In genomic region chr2:108621087-108621559, GRCh38 we compare ENCODE assay signal across 8 cellular contexts.
A peak's percentile ranks its signal among the peaks of the same experiment; 100 is the strongest.
DNase-seq lines count a peak whose midpoint lies in the region; ATAC-seq, FAIRE-seq and TF ChIP-seq lines count a peak whose summit lies in the region.

No MANE protein-coding gene starts in this region.

- peak; percentile 92 for ATAC-seq in WTC11

- intact Hi-C loops in stomach (cut with DNase I; ENCODE audit: low total_unique reads), result no loop called here

- H3K4me1 ChIP-seq in HEK293 (ENCODE audit: control insufficient read depth, insufficient read depth, low read length), result peaks cover 32% of the 10 kb centered on the region
- H3K4me1 ChIP-seq in mucosa of rectum (ENCODE audit: control insufficient read depth in 2 of 2, insufficient read depth in 2 of 2, low read length in 2 of 2), result peaks cover 11 to 13% of the 10 kb centered on the region in 2 donors
- peaks cover 41 to 100% (median 79%) of the 10 kb centered on the region in 4 donors for H3K4me1 ChIP-seq in stomach

- H3K9me3 ChIP-seq in HEK293 (ENCODE audit: control insufficient read depth, insufficient read depth, low read depth, low read length), result no peaks in the 10 kb centered on the region
- no peaks in the 10 kb centered on the region for H3K9me3 ChIP-seq in mucosa of rectum (ENCODE audit: control insufficient read depth in 2 of 2, low read length in 2 of 2)
- H3K9me3 ChIP-seq in stomach, result no peaks in the 10 kb centered on the region

- H3K9me3 Mint-ChIP-seq in WTC11, result no peaks in the 10 kb centered on the region

- DNase-seq in GM12892 (ENCODE audit: insufficient read length) (no peak), NB4 (ENCODE audit: low read depth) (peak; percentile 66), WTC11 (ENCODE audit: low spot score) (peak; percentile 37), choroid plexus epithelial cell (ENCODE audit: low read depth) (peak; percentile 39), stomach (peak; percentile 71), NCI-H526 treated with DMSO at 0.1 percent for 48 hours (lab: John Stamatoyannopoulos, UW) (no peak)

- H3K27ac ChIP-seq in HEK293 (ENCODE audit: extremely low read depth, low read depth, low read length) (peak overlapping the region; percentile 12; the same call in 1 of the 2 replicates), mucosa of rectum (ENCODE audit: low read depth in 2 of 2, low read length in 2 of 2) (peak overlapping the region; percentile 57 to 62), stomach (peak overlapping the region; percentile 73 to 85 (median 80))

- peak overlapping the region; percentile 99 for H3K27ac Mint-ChIP-seq in WTC11

- POLR2A ChIA-PET in HEK293 (lab: Yijun Ruan, JAX), result interaction anchor here (0.7 to 1.8 kb wide), 3 partner anchors 10 to 173 kb away, joined by 3 to 5 read pairs (median 3); partner anchors contain the start of gene GCC2
- POLR2A ChIA-PET in WTC11 (lab: Charles Lee), result interaction anchor here (0.9 to 1.6 kb wide), 3 partner anchors 8 to 15 kb away, joined by 3 to 7 read pairs (median 3); no protein-coding TSS in a partner anchor

- FAIRE-seq in GM12892 (lab: Jason Lieb, UNC), result peak; percentile 94

- CTCF ChIA-PET in HEK293 (lab: Yijun Ruan, JAX), result interaction anchor here (0.7 to 9.2 kb wide), 2 partner anchors 15 to 86 kb away, joined by 4 to 98 read pairs; no protein-coding TSS in a partner anchor
- CTCF ChIA-PET in WTC11 (lab: Charles Lee), result interaction anchor here (1.2 to 1.6 kb wide), 4 partner anchors 13 to 37 kb away, joined by 3 to 34 read pairs (median 4); no protein-coding TSS in a partner anchor

- peak overlapping the region; percentile 71 for H3K4me3 Mint-ChIP-seq in WTC11

- H3K4me1 Mint-ChIP-seq in WTC11, result peaks cover 72% of the 10 kb centered on the region

- no peaks in the 10 kb centered on the region for H3K36me3 Mint-ChIP-seq in WTC11

- TF ChIP-seq POLR2A in GM12892 (IDR thresholded peaks at IDR 0.05; ENCODE audit: low read depth, low read length), result no peak
- no peak for TF ChIP-seq POLR2A in NB4 (IDR thresholded peaks at IDR 0.05; ENCODE audit: extremely low read depth, insufficient read length)
- no peak for TF ChIP-seq POLR2A in stomach (IDR thresholded peaks at IDR 0.05)

- peak overlapping the region in 1 of 2 donors; percentile 36 for H3K9ac ChIP-seq in mucosa of rectum (ENCODE audit: low read depth in 1 of 2, low read length in 2 of 2)

- H3K27me3 ChIP-seq in mucosa of rectum (ENCODE audit: control insufficient read depth in 2 of 2, insufficient read depth in 2 of 2, low read length in 2 of 2) (no peaks in the 10 kb centered on the region), stomach (no peaks in the 10 kb centered on the region)

- TF ChIP-seq EP300 in stomach (IDR thresholded peaks at IDR 0.05), result no peak

- H3K36me3 ChIP-seq in HEK293 (ENCODE audit: control insufficient read depth in 2 of 2, insufficient read depth in 1 of 2, low read length in 2 of 2) (no peaks in the 10 kb centered on the region), mucosa of rectum (ENCODE audit: control insufficient read depth in 2 of 2, insufficient read depth in 2 of 2, low read length in 2 of 2) (no peaks in the 10 kb centered on the region), stomach (no peaks in the 10 kb centered on the region)

- 11 to 31% (median 18%) methylated on average over 8 of the region's 8 CpGs for WGBS in stomach, 5 donors

- H3K4me3 ChIP-seq in HEK293 (ENCODE audit: low read depth, low read length) (no peak overlapping the region; the same call in 1 of the 2 replicates), NB4 (ENCODE audit: low read depth, low read length) (no peak overlapping the region), choroid plexus epithelial cell (ENCODE audit: low read depth, low read length) (no peak overlapping the region), mucosa of rectum (ENCODE audit: low read length in 2 of 2) (peak overlapping the region; percentile 47 to 61), stomach (peak overlapping the region in 3 of 4 donors; percentile 18 to 29 (median 23))

- TF ChIP-seq CTCF in HEK293 (tag by site-specific recombination; IDR thresholded peaks at IDR 0.05) (no peak), NB4 (IDR thresholded peaks at IDR 0.05; ENCODE audit: low read depth, low read length) (no peak), WTC11 (IDR thresholded peaks at IDR 0.05) (no peak), choroid plexus epithelial cell (conservative IDR thresholded peaks at IDR 0.05; ENCODE audit: low read depth, low read length) (no peak), stomach (IDR thresholded peaks at IDR 0.05) (no peak)

- no peaks in the 10 kb centered on the region for H3K27me3 Mint-ChIP-seq in WTC11 (ENCODE audit: low read depth)

TF ChIP-seq in HEK293, 187 proteins besides CTCF, POLR2A, EP300 and RAD21 (continues in another document):
- TF ChIP-seq MZF1 (tag by site-specific recombination; IDR thresholded peaks at IDR 0.05; ENCODE audit: borderline replicate concordance) (peak; percentile 25; the same call in 1 of the 2 replicates), ZBTB48 (tag by site-specific recombination; IDR thresholded peaks at IDR 0.05) (0 out of 2 replicates have a peak, but pooled peaks have one; percentile 38), ZBTB17 (tag by site-specific recombination; IDR thresholded peaks at IDR 0.05) (peak; percentile 76), ZEB2 (tag by site-specific recombination; IDR thresholded peaks at IDR 0.05) (no peak), ZNF600 (tag by site-specific recombination; IDR thresholded peaks at IDR 0.05) (peak; percentile 40; the same call in 1 of the 2 replicates), ZNF335 (tag by site-specific recombination; conservative IDR thresholded peaks at IDR 0.05) (0 out of 2 replicates have a peak, but pooled peaks have one; percentile 7), TRIM28 (IDR thresholded peaks at IDR 0.05; ENCODE audit: borderline replicate concordance, low read length) (peak; percentile 71), ZBTB20 (tag by site-specific recombination; IDR thresholded peaks at IDR 0.05) (0 out of 2 replicates have a peak, but pooled peaks have one; percentile 41)
- TF ChIP-seq, protein P1, sequence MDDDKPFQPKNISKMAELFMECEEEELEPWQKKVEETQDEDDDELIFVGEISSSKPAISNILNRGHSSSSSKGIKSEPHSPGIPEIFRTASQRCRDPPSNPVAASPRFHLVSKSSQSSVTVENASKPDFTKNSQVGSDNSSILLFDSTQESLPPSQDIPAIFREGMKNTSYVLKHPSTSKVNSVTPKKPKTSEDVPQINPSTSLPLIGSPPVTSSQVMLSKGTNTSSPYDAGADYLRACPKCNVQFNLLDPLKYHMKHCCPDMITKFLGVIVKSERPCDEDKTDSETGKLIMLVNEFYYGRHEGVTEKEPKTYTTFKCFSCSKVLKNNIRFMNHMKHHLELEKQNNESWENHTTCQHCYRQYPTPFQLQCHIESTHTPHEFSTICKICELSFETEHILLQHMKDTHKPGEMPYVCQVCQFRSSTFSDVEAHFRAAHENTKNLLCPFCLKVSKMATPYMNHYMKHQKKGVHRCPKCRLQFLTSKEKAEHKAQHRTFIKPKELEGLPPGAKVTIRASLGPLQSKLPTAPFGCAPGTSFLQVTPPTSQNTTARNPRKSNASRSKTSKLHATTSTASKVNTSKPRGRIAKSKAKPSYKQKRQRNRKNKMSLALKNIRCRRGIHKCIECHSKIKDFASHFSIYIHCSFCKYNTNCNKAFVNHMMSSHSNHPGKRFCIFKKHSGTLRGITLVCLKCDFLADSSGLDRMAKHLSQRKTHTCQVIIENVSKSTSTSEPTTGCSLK (tag by site-specific recombination; IDR thresholded peaks at IDR 0.05), result no peak

TF ChIP-seq in WTC11, 78 proteins besides CTCF, POLR2A, EP300 and RAD21 (continues in another document):
- TF ChIP-seq ETV6 (CRISPR knock-in tag; IDR thresholded peaks at IDR 0.05) (0 out of 2 replicates have a peak, but pooled peaks have one; percentile 49), KAT7 (CRISPR knock-in tag; IDR thresholded peaks at IDR 0.05; ENCODE audit: borderline replicate concordance) (no peak), SP1 (CRISPR knock-in tag; conservative IDR thresholded peaks at IDR 0.05) (no peak), E2F1 (CRISPR knock-in tag; IDR thresholded peaks at IDR 0.05) (no peak), E2F5 (CRISPR knock-in tag; IDR thresholded peaks at IDR 0.05) (no peak)
- TF ChIP-seq, protein P2, sequence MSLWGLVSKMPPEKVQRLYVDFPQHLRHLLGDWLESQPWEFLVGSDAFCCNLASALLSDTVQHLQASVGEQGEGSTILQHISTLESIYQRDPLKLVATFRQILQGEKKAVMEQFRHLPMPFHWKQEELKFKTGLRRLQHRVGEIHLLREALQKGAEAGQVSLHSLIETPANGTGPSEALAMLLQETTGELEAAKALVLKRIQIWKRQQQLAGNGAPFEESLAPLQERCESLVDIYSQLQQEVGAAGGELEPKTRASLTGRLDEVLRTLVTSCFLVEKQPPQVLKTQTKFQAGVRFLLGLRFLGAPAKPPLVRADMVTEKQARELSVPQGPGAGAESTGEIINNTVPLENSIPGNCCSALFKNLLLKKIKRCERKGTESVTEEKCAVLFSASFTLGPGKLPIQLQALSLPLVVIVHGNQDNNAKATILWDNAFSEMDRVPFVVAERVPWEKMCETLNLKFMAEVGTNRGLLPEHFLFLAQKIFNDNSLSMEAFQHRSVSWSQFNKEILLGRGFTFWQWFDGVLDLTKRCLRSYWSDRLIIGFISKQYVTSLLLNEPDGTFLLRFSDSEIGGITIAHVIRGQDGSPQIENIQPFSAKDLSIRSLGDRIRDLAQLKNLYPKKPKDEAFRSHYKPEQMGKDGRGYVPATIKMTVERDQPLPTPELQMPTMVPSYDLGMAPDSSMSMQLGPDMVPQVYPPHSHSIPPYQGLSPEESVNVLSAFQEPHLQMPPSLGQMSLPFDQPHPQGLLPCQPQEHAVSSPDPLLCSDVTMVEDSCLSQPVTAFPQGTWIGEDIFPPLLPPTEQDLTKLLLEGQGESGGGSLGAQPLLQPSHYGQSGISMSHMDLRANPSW (CRISPR knock-in tag; conservative IDR thresholded peaks at IDR 0.05; ENCODE audit: low read depth), result no peak

Comparison
In these comparisons a context has a peak if more than half of its experiments do, and no peak if none do; other contexts are left out.
1. DNase-seq: peak in NB4 (single experiment), WTC11 (single experiment), choroid plexus epithelial cell (single experiment) and stomach (single experiment); none in GM12892 (single experiment) and NCI-H526 treated with DMSO at 0.1 percent for 48 hours (single experiment).
2. H3K27ac ChIP-seq: peak in every context shown above with its lines; median percentile 80 in stomach; 60 in mucosa of rectum; 12 in HEK293.
3. H3K4me3 ChIP-seq: peak in mucosa of rectum (2 of 2) and stomach (3 of 4); none in HEK293 (single experiment), NB4 (single experiment) and choroid plexus epithelial cell (single experiment).